8 cellular contexts compared by ENCODE assay signal in genomic region chr20:62861732-62862336, GRCh38. TPM values are rescaled to one million over a fixed set of nuclear protein-coding genes. Genes with fewer than 3 reads are reported as not detected.
DNase-seq lines count a peak whose midpoint lies in the region; ATAC-seq lines count a peak whose summit lies in the region.

Gene TCFL5 (minus strand): TSS chr20:62861822. CDS start chr20:62861670, 152 bp downstream.

- H2AFZ ChIP-seq in neuronal stem cell (ENCODE audit: low read length): peak within 1 kb of the TSS; percentile 87

- peak within 1 kb of the TSS; percentile 66 for H3K4ac ChIP-seq in neuronal stem cell (ENCODE audit: low read length)

- peak within 1 kb of the TSS; percentile 94 for H2BK12ac ChIP-seq in neuronal stem cell (ENCODE audit: low read length)

- peaks cover 3% of the 10 kb centered on the region for H3K79me1 ChIP-seq in neuronal stem cell (ENCODE audit: low read depth, low read length)

- no peak within 1 kb of the TSS for H4K8ac ChIP-seq in neuronal stem cell (ENCODE audit: low read depth, low read length)

- H3K14ac ChIP-seq in neuronal stem cell (ENCODE audit: low read length): peak within 1 kb of the TSS; percentile 71

- H3K36me3 ChIP-seq in neuronal stem cell (replicated peaks in 1 of 2; ENCODE audit: control insufficient read depth in 2 of 2, insufficient read depth in 2 of 2, low read length in 2 of 2): peaks cover 8 to 28% of the 10 kb centered on the region in 2 donors

- peak within 1 kb of the TSS; percentile 95 for H3K23ac ChIP-seq in neuronal stem cell (ENCODE audit: low read depth, low read length, poor library complexity)

- H3K4me1 ChIP-seq in neuronal stem cell (ENCODE audit: control insufficient read depth in 2 of 2, insufficient read depth in 1 of 2, low read depth in 1 of 2, low read length in 2 of 2): peaks cover 7 to 10% of the 10 kb centered on the region in 2 donors

- H3K4me3 ChIP-seq in neuronal stem cell (ENCODE audit: low read length in 2 of 2): peak within 1 kb of the TSS; percentile 93 to 98

- peak within 1 kb of the TSS; percentile 65 for H3K27ac ChIP-seq in neuronal stem cell (replicated peaks; ENCODE audit: low read length)

- H3K18ac ChIP-seq in neuronal stem cell (ENCODE audit: low read length): peak within 1 kb of the TSS; percentile 98

- whole genome bisulfite sequencing in neuronal stem cell (ENCODE audit: extremely low coverage in 2 of 2, insufficient read length in 2 of 2, insufficient replicate concordance in 1 of 2), 2 donors: no CpG with 5 or more reads among the region's 69 CpGs

- peak within 1 kb of the TSS; percentile 99 for H2AK5ac ChIP-seq in neuronal stem cell (ENCODE audit: low read depth, low read length)

- peak within 1 kb of the TSS; percentile 87 for H2BK5ac ChIP-seq in neuronal stem cell (ENCODE audit: low read length)

- peak; percentile 72 for ATAC-seq in GM21529 (IDR thresholded peaks at IDR 0.05; ENCODE audit: unreplicated experiment)

- peaks cover 0 to 8% (median 0%) of the 10 kb centered on the region in 3 experiments for H3K27me3 ChIP-seq in neuronal stem cell (ENCODE audit: control insufficient read depth in 3 of 3, insufficient read depth in 3 of 3, low read depth in 1 of 3, low read length in 3 of 3)

- no peak within 1 kb of the TSS for H2BK15ac ChIP-seq in neuronal stem cell (ENCODE audit: low read length)

- peak within 1 kb of the TSS; percentile 97 for H3K9ac ChIP-seq in neuronal stem cell (ENCODE audit: low read depth, low read length, poor library complexity)

- in situ Hi-C loops in Caki2 (cut with HindIII; ENCODE audit: low pct_unique_long_range_greater_than_20kb, low sequenced_read_pairs): loop anchor here (25.0 kb wide), 1 partner anchor 150 kb away; the partner anchor contains the start of gene BHLHE23
- in situ Hi-C loops in KBM-7 (cut with MboI; ENCODE audit: low pct_unique_long_range_greater_than_20kb, low sequenced_read_pairs): no loop called here

- no peak within 1 kb of the TSS for H4K91ac ChIP-seq in neuronal stem cell (ENCODE audit: low read depth, low read length, poor library complexity)

- H2BK120ac ChIP-seq in neuronal stem cell (ENCODE audit: low read depth, low read length): no peak within 1 kb of the TSS

- peaks cover 0 to 2% of the 10 kb centered on the region in 2 donors for H3K9me3 ChIP-seq in neuronal stem cell (replicated peaks in 1 of 2; ENCODE audit: control insufficient read depth in 2 of 2, insufficient read depth in 1 of 2, low read depth in 1 of 2, low read length in 2 of 2)

- H3K4me2 ChIP-seq in neuronal stem cell (ENCODE audit: insufficient read depth, low read length, poor library complexity, severe bottlenecking): peak within 1 kb of the TSS; percentile 83

- DNase-seq in Caki2 (ENCODE audit: low read depth) (peak; percentile 86), KBM-7 (peak; percentile 70), SHP77 (lab: John Stamatoyannopoulos, UW) (peak; percentile 86 to 89), activated gamma-delta T cell (lab: John Stamatoyannopoulos, UW) (peak; percentile 93), foreskin melanocyte (peak; percentile 42), neuronal stem cell (ENCODE audit: low spot score) (peak; percentile 80), stromal cell of bone marrow (ENCODE audit: low read depth) (peak; percentile 40)

RNA-seq across cellular contexts. Expression of gene TCFL5, which starts in this region (rescaled TPM):
- 30.0 and 31.7 TPM in 2 replicates for total RNA-seq in Caki2 (2014; rRNA removed; shearing (Covaris generic); ENCODE audit: low replicate concordance)
- 14.5 TPM for polyA plus RNA-seq in neuronal stem cell (2013, experiment 1 of 2)
- polyA plus RNA-seq in neuronal stem cell (2013, experiment 2 of 2): 15.3 TPM

Comparison
In these comparisons a context has a peak if more than half of its experiments do, and no peak if none do; other contexts are left out.
1. Peak in every context shown above with its lines: DNase-seq, ATAC-seq, H3K4me3 ChIP-seq and H3K27ac ChIP-seq.
2. DNase-seq: peak in every context shown above with its lines; median percentile 93 in activated gamma-delta T cell; 88 in SHP77; 86 in Caki2; 80 in neuronal stem cell; 70 in KBM-7; 42 in foreskin melanocyte; 40 in stromal cell of bone marrow.